In the genomic region with DNA sequence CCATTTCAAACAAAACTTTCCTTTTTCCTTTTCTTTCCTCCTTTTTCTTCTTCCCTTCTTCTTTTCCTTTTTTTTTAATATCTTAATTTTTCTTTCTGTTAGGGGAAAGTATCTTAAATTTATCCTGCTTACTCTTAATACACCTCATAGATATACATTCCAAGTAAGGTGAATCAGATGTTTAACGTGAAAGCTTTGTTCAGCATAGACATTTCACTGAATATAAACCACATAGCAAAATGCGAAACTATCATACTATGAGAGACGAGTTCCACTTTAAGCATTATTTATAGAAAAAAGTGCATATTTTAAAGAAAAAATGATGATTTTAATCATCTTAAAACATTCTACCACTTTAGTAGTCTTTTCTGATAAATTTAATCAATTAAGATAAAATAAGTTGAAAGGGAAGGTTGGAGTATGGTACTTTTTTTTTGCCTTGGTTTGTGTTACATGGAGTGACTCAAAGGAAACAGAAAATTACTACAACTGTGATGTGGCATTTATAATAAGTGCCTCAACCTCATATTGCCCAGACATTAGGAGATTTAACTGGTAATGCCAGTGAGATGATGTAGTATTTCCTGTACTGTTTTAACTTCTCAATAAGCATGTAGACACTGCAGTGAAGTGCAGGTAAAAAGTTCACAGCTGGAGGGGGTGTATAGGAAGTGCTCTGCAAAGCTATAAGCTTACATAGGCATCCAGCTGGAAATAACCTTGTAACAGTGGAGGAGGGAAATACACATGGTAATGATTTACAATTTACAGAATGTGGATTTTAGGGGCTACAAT, we compare ENCODE assay signal across 9 cellular contexts.
DNase-seq lines count a peak whose midpoint lies in the region; ATAC-seq, FAIRE-seq and TF ChIP-seq lines count a peak whose summit lies in the region.
"Had no signal": no experiment of that assay in that cellular context is flagged by ENCODE, and none has a peak within 500 bp of the region (broad histone marks: within the 10 kb centered on the region; RNA-seq: fewer than 3 reads in every experiment).

No MANE protein-coding gene starts in this region.

- no peak for TF ChIP-seq CTCF in choroid plexus epithelial cell (conservative IDR thresholded peaks at IDR 0.05; ENCODE audit: low read depth, low read length)

- no peak overlapping the region for H3K4me3 ChIP-seq in choroid plexus epithelial cell (ENCODE audit: low read depth, low read length)

- DNase-seq in stimulated activated CD4-positive, alpha-beta T cell treated with anti-CD3 and anti-CD28 coated beads, Interleukin-1b, Interleukin-23, amount 100 ng/mL, for 48 hours: peak; percentile 48
- DNase-seq in stimulated activated CD4-positive, alpha-beta T cell treated with anti-CD3 and anti-CD28 coated beads, Interleukin-4, amount 100 ng/mL, for 1 hour: no peak
- peak; percentile 85 for DNase-seq in HT1080 (ENCODE audit: low read depth)
- peak; percentile 48 for DNase-seq in choroid plexus epithelial cell (ENCODE audit: low read depth)
- DNase-seq in urothelium cell line (ENCODE audit: low spot score): no peak
- DNase-seq in head of caudate nucleus: no peak
- DNase-seq in cardiac septum (ENCODE audit: low spot score): no peak

- intact Hi-C loops in head of caudate nucleus (cut with DNase I) (no loop called here), cardiac septum (cut with DNase I) (no loop called here)

- FAIRE-seq in urothelium cell line (lab: Jason Lieb, UNC): peak; percentile 9
- FAIRE-seq: islet of Langerhans had no signal

- ATAC-seq in HG02852 (IDR thresholded peaks at IDR 0.05; ENCODE audit: unreplicated experiment): no peak

Comparison
In these comparisons a context has a peak if more than half of its experiments do, and no peak if none do; other contexts are left out.
1. DNase-seq: peak in stimulated activated CD4-positive, alpha-beta T cell treated with anti-CD3 and anti-CD28 coated beads, Interleukin-1b, Interleukin-23, amount 100 ng/mL, for 48 hours (single experiment), HT1080 (single experiment) and choroid plexus epithelial cell (single experiment); none in stimulated activated CD4-positive, alpha-beta T cell treated with anti-CD3 and anti-CD28 coated beads, Interleukin-4, amount 100 ng/mL, for 1 hour (single experiment), urothelium cell line (single experiment), head of caudate nucleus (0 of 42) and cardiac septum (single experiment).